In genomic region chr20:53622247-53623114, GRCh38 we compare ENCODE assay signal across 8 cellular contexts. TPM values are rescaled to one million over a fixed set of nuclear protein-coding genes. Genes with fewer than 3 reads are reported as not detected.
DNase-seq lines count a peak whose midpoint lies in the region; ATAC-seq and TF ChIP-seq lines count a peak whose summit lies in the region.

No MANE protein-coding gene starts in this region.

- peak overlapping the region in 17 of 59 donors; percentile 31 to 71 (median 60) for H3K4me3 ChIP-seq in dorsolateral prefrontal cortex

- in situ Hi-C loops in GM13977 (cut with MboI; ENCODE audit: low pct_unique_long_range_greater_than_20kb, low sequenced_read_pairs, unreplicated experiment), result no loop called here

- DNase-seq in OCI-M1 (lab: John Stamatoyannopoulos, UW) (peak; percentile 78), dorsolateral prefrontal cortex (no peak), NCI-H2081 (lab: John Stamatoyannopoulos, UW) (no peak), GM13977 (ENCODE audit: low spot score) (no peak)

- ATAC-seq in GM19351 (IDR thresholded peaks at IDR 0.05; ENCODE audit: unreplicated experiment) (peak; percentile 39), HG02884 (IDR thresholded peaks at IDR 0.05; ENCODE audit: unreplicated experiment) (no peak), GM18907 (IDR thresholded peaks at IDR 0.05; ENCODE audit: unreplicated experiment) (no peak)

- no peaks in the 10 kb centered on the region for H3K27me3 ChIP-seq in dorsolateral prefrontal cortex

- H3K36me3 Mint-ChIP-seq in nephron (ENCODE audit: low read depth), result no peaks in the 10 kb centered on the region

- H3K27ac ChIP-seq in dorsolateral prefrontal cortex, result peak overlapping the region in 51 of 59 donors; percentile 15 to 90 (median 67)

- peak overlapping the region; percentile 98 to 99 (median 98) for H3K27ac Mint-ChIP-seq in nephron

- no peaks in the 10 kb centered on the region for H3K9me3 Mint-ChIP-seq in nephron

- TF ChIP-seq CTCF in dorsolateral prefrontal cortex (IDR thresholded peaks at IDR 0.05 in 54 of 56, conservative IDR thresholded peaks at IDR 0.05 in 2 of 56; ENCODE audit: low read depth in 1 of 56, partially characterized antibody in 56 of 56) (no peak), nephron (IDR thresholded peaks at IDR 0.05; ENCODE audit: unreplicated experiment in 3 of 3) (no peak), GM13977 (IDR thresholded peaks at IDR 0.05; ENCODE audit: extremely low read depth, insufficient read depth, missing control alignments) (no peak)

- intact Hi-C loops in dorsolateral prefrontal cortex (cut with DNase I), result no loop called here

- H3K27me3 Mint-ChIP-seq in nephron (ENCODE audit: low read depth), result no peaks in the 10 kb centered on the region

- peak overlapping the region; percentile 78 to 83 (median 81) for H3K4me3 Mint-ChIP-seq in nephron

- peaks cover 36% of the 10 kb centered on the region for H3K4me1 Mint-ChIP-seq in nephron

RNA-seq across cellular contexts. Expression of gene ZNF217, which starts 28.8 kb away (rescaled TPM):
- 10 to 100 TPM in 20 of 120 experiments, 1 to 10 TPM in 100; 3.0 to 16.2 (median 7.4) TPM for total RNA-seq in dorsolateral prefrontal cortex
